ENCODE assay signal across 12 cellular contexts in the genomic region with DNA sequence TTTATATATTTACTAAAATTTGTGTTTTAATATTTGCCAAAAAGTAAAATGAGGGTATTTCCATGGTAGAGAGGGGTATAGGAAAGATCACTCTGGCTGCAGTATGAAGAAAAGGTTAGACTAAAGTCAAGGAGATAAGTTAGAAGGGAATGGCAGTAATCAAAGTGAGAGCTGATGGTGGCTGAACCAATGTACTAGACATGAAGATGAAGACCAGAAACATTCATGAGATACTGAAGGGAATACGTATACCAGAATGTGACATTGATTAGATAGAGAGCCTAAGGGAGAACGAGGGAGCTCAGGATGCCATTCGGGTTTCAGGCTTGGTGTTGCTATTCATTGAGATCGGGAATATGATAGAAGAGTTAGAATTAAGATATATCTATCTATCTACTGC. TPM values are rescaled to one million over a fixed set of nuclear protein-coding genes. Genes with fewer than 3 reads are reported as not detected.
"Had no signal": no experiment of that assay in that cellular context is flagged by ENCODE, and none has a peak within 500 bp of the region (broad histone marks: within the 10 kb centered on the region; RNA-seq: fewer than 3 reads in every experiment).

No MANE protein-coding gene starts in this region.

- H3K27ac ChIP-seq: GM23248 had no signal

- H3K9ac ChIP-seq: GM23248 had no signal

- H3K4me1 ChIP-seq: HAP-1 had no signal

- ATAC-seq: GM23338, HCT116 had no signal

- DNase-seq: GM23248, GOT3, H7, H9, HCEC 1CT, HFFc6 had no signal

- H2AFZ ChIP-seq: GM23248, GM23338 had no signal

- H3K36me3 ChIP-seq: HAP-1 had no signal

- FAIRE-seq: H1, H54 had no signal

- H3K9me3 ChIP-seq: HAP-1 had no signal

- H3K4me3 ChIP-seq: GM23248, GM23338, HAP-1 had no signal

- H3K4me2 ChIP-seq: GM23338 had no signal

RNA-seq across cellular contexts. Expression of gene SEPTIN14, which starts 32.5 kb away (rescaled TPM):
- total RNA-seq: GM23248, GM23338, H1, H4, H7, H9, HFFc6 had no signal
- polyA plus RNA-seq: GM23248, GM23338, H1 had no signal
